Comparison of ENCODE assay signal across 9 cellular contexts in the genomic region with DNA sequence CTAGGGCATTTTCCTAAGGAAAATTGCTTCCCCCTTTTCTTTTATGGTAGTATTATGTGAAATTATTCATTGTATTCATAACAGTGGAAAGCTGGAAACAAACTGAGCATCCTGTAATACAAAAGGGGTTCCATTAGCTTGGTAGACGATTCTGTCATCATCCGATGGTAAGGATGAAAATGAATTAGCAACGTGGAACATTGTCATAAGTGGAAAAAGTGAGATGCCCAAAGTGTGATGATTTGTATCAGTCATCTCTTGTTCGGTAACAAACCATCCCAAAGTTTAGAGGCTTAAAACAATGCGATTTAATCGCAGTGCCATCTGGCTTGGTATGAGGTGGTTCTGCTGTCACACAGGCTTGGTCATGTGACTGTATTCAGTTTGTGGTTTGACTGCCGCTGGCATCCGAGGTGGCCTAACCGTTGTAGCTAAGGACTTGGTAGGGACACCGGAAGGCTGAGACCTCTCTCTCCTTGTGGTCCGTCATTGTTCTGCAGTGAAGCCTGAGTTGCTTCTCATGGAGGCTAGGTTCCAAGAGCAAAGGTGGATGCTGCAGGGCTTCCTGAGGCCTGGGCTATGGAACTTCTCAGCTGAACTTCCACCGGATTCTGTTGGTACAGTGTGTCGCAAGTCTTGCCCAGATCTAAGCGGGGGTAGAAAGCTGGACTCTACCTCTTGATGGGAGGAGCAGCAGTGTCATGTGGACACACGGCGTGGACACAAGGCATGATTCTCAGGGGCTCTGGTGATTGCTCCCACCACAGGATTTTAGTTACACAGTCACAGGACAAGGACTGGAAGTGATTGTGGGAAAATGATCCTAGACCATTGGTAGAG. TPM values are rescaled to one million over a fixed set of nuclear protein-coding genes. Genes with fewer than 3 reads are reported as not detected.
DNase-seq lines count a peak whose midpoint lies in the region; ATAC-seq and TF ChIP-seq lines count a peak whose summit lies in the region.
"Had no signal": no experiment of that assay in that cellular context is flagged by ENCODE, and none has a peak within 500 bp of the region (broad histone marks: within the 10 kb centered on the region; RNA-seq: fewer than 3 reads in every experiment).

No MANE protein-coding gene starts in this region.

- no peak for TF ChIP-seq POLR2A in prostate gland (IDR thresholded peaks at IDR 0.05)

- peak overlapping the region; percentile 93 for H3K27ac ChIP-seq in DND-41 (ENCODE audit: low read length)
- peak overlapping the region in 1 of 2 donors; percentile 13 for H3K27ac ChIP-seq in prostate gland

- DNase-seq in DND-41, result peak; percentile 87
- peak in 3 of 5 donors; percentile 17 to 86 (median 26) for DNase-seq in T-helper 1 cell
- DNase-seq in activated naive CD8-positive, alpha-beta T cell treated with anti-CD3 and anti-CD28 coated beads, Interleukin-2, amount 50 U/mL, for 24 hours, result peak; percentile 58
- peak; percentile 21 to 34 for DNase-seq in stimulated activated CD4-positive, alpha-beta T cell treated with anti-CD3 and anti-CD28 coated beads, Interleukin-12 subunit alpha, Interleukin-12 subunit beta, amount 100 ng/mL, for 24 hours (ENCODE audit: low read depth in 2 of 2)
- DNase-seq in germinal center (ENCODE audit: low spot score), result no peak
- DNase-seq in prostate gland (ENCODE audit: low spot score), result no peak
- DNase-seq in NCI-H2227 treated with DMSO at 0.1 percent for 48 hours (lab: John Stamatoyannopoulos, UW), result no peak
- DNase-seq: NCI-H2029 treated with DMSO at 0.1 percent for 48 hours had no signal

- no peak for TF ChIP-seq CTCF in DND-41 (IDR thresholded peaks at IDR 0.05; ENCODE audit: borderline replicate concordance, extremely low read depth, low read length, poor library complexity, severe bottlenecking)
- TF ChIP-seq CTCF in prostate gland (IDR thresholded peaks at IDR 0.05), result no peak

- peaks cover 90% of the 10 kb centered on the region for H3K4me1 Mint-ChIP-seq in activated naive CD8-positive, alpha-beta T cell treated with anti-CD3 and anti-CD28 coated beads, Interleukin-2, amount 50 U/mL, for 24 hours

- H3K27me3 Mint-ChIP-seq in activated naive CD8-positive, alpha-beta T cell treated with anti-CD3 and anti-CD28 coated beads, Interleukin-2, amount 50 U/mL, for 24 hours, result no peaks in the 10 kb centered on the region

- H2AFZ ChIP-seq in DND-41 (ENCODE audit: low read depth, low read length), result no peak overlapping the region

- peak overlapping the region; percentile 70 for H3K4me2 ChIP-seq in DND-41 (ENCODE audit: insufficient read depth, low read length)

- H3K9me3 ChIP-seq in DND-41 (ENCODE audit: insufficient read depth, low read length, severe bottlenecking) (no peaks in the 10 kb centered on the region), prostate gland (no peaks in the 10 kb centered on the region)

- peaks cover 7% of the 10 kb centered on the region for H3K36me3 ChIP-seq in DND-41 (ENCODE audit: insufficient read depth, low read length)
- no peaks in the 10 kb centered on the region for H3K36me3 ChIP-seq in prostate gland

- intact Hi-C loops in prostate gland (cut with DNase I), result no loop called here

- peaks cover 92% of the 10 kb centered on the region for H3K4me1 ChIP-seq in DND-41 (ENCODE audit: insufficient read depth, low read length)
- H3K4me1 ChIP-seq in prostate gland (replicated peaks), result no peaks in the 10 kb centered on the region

- H4K20me1 ChIP-seq in DND-41 (ENCODE audit: insufficient read depth, low read length), result peaks cover 7% of the 10 kb centered on the region; the same call in 1 of the 2 replicates

- H3K79me2 ChIP-seq in DND-41 (ENCODE audit: insufficient read depth, low read length), result peaks cover 92% of the 10 kb centered on the region

- ATAC-seq in DND-41 (ENCODE audit: insufficient read depth, low read depth), result peak; percentile 69
- peak; percentile 76 for ATAC-seq in activated naive CD8-positive, alpha-beta T cell treated with anti-CD3 and anti-CD28 coated beads, Interleukin-2, amount 50 U/mL, for 24 hours
- ATAC-seq in HG03097 (IDR thresholded peaks at IDR 0.05; ENCODE audit: low FRiP score, unreplicated experiment), result no peak

- 86% methylated on average over 16 of the region's 16 CpGs for WGBS in prostate gland

- no peaks in the 10 kb centered on the region for H3K9me3 Mint-ChIP-seq in activated naive CD8-positive, alpha-beta T cell treated with anti-CD3 and anti-CD28 coated beads, Interleukin-2, amount 50 U/mL, for 24 hours

- peak overlapping the region; percentile 99 for H3K27ac Mint-ChIP-seq in activated naive CD8-positive, alpha-beta T cell treated with anti-CD3 and anti-CD28 coated beads, Interleukin-2, amount 50 U/mL, for 24 hours

- H3K36me3 Mint-ChIP-seq in activated naive CD8-positive, alpha-beta T cell treated with anti-CD3 and anti-CD28 coated beads, Interleukin-2, amount 50 U/mL, for 24 hours (ENCODE audit: low read depth), result peaks cover 2% of the 10 kb centered on the region

- H3K27me3 ChIP-seq in DND-41 (ENCODE audit: insufficient read depth, low read length, poor library complexity) (no peaks in the 10 kb centered on the region), prostate gland (replicated peaks; ENCODE audit: insufficient read depth) (no peaks in the 10 kb centered on the region)

- H3K4me3 ChIP-seq in DND-41 (ENCODE audit: low read depth in 1 of 2, low read length in 2 of 2), result peak overlapping the region in 1 of 2 experiments; percentile 45; a peak in 2 of 4 replicates
- H3K4me3 ChIP-seq in prostate gland, result no peak overlapping the region

- peak overlapping the region; percentile 62 for H3K9ac ChIP-seq in DND-41 (ENCODE audit: low read depth, low read length)

- H3K4me3 Mint-ChIP-seq in activated naive CD8-positive, alpha-beta T cell treated with anti-CD3 and anti-CD28 coated beads, Interleukin-2, amount 50 U/mL, for 24 hours, result peak overlapping the region; percentile 71

RNA-seq across cellular contexts. Expression of a gene that starts 36.2 kb away (rescaled TPM):
- total RNA-seq in prostate gland, result 10 to 100 TPM; 32.7 to 88.8 TPM

Comparison
In these comparisons a context has a peak if more than half of its experiments do, and no peak if none do; other contexts are left out.
1. DNase-seq: peak in DND-41 (single experiment), T-helper 1 cell (3 of 5), activated naive CD8-positive, alpha-beta T cell treated with anti-CD3 and anti-CD28 coated beads, Interleukin-2, amount 50 U/mL, for 24 hours (single experiment) and stimulated activated CD4-positive, alpha-beta T cell treated with anti-CD3 and anti-CD28 coated beads, Interleukin-12 subunit alpha, Interleukin-12 subunit beta, amount 100 ng/mL, for 24 hours (2 of 2); none in germinal center (single experiment), prostate gland (single experiment) and NCI-H2227 treated with DMSO at 0.1 percent for 48 hours (single experiment).